24 cellular contexts compared by ENCODE assay signal in genomic region chr7:159033473-159033825, GRCh38.
A peak's percentile ranks its signal among the peaks of the same experiment; 100 is the strongest.
DNase-seq lines count a peak whose midpoint lies in the region; ATAC-seq, FAIRE-seq and TF ChIP-seq lines count a peak whose summit lies in the region.
"Had no signal": no experiment of that assay in that cellular context is flagged by ENCODE, and none has a peak within 500 bp of the region (broad histone marks: within the 10 kb centered on the region; RNA-seq: fewer than 3 reads in every experiment).

No MANE protein-coding gene starts in this region.

- H3K27me3 Mint-ChIP-seq in naive thymus-derived CD8-positive, alpha-beta T cell, result peaks cover 6 to 38% (median 18%) of the 10 kb centered on the region in 5 donors

- H3K4me1 Mint-ChIP-seq in stimulated activated effector memory CD8-positive, alpha-beta T cell treated with anti-CD3 and anti-CD28 coated beads, Interleukin-12 subunit alpha, Interleukin-12 subunit beta, amount 100 ng/mL, for 72 hours, result peaks cover 5% of the 10 kb centered on the region
- H3K4me1 Mint-ChIP-seq in naive thymus-derived CD8-positive, alpha-beta T cell, result peaks cover 2 to 11% (median 4%) of the 10 kb centered on the region in 4 donors
- H3K4me1 Mint-ChIP-seq: IgD-negative memory B cell had no signal

- TF ChIP-seq POLR2A in esophagus muscularis mucosa (IDR thresholded peaks at IDR 0.05; ENCODE audit: low read depth), result no peak

- H3K4me1 ChIP-seq in esophagus muscularis mucosa, result peaks cover 2 to 30% (median 16%) of the 10 kb centered on the region in 4 donors
- H3K4me1 ChIP-seq: BE2C had no signal

- WGBS in esophagus muscularis mucosa, result 78% methylated on average over 5 of the region's 5 CpGs

- no peak for TF ChIP-seq EP300 in esophagus muscularis mucosa (IDR thresholded peaks at IDR 0.05)

- DNase-seq in Ammon's horn (ENCODE audit: low spot score) (peak; percentile 53), esophagus muscularis mucosa (ENCODE audit: extremely low spot score) (peak; percentile 57), midbrain (lab: John Stamatoyannopoulos, UW) (peak; percentile 32), AG08395 (ENCODE audit: low spot score) (no peak), urothelium cell line (ENCODE audit: low spot score) (no peak)
- no peak for DNase-seq in stimulated activated effector memory CD8-positive, alpha-beta T cell treated with anti-CD3 and anti-CD28 coated beads, Interleukin-12 subunit alpha, Interleukin-12 subunit beta, amount 100 ng/mL, for 72 hours (ENCODE audit: low spot score in 2 of 2)
- no peak for DNase-seq in naive thymus-derived CD8-positive, alpha-beta T cell
- DNase-seq: 8988T; BE2C; C1 segment of cervical spinal cord; CD4-positive, CD25-positive, alpha-beta regulatory T cell; CD8-positive, alpha-beta memory T cell; COR-L47; DMS 273 treated with DMSO at 0.1 percent for 48 hours; GDM1; HFFc6 had no signal

- H3K27ac ChIP-seq in esophagus muscularis mucosa (replicated peaks in 1 of 4), result no peak overlapping the region

- intact Hi-C loops in esophagus muscularis mucosa (cut with DNase I), result loop anchor here (10.0 kb wide), 1 partner anchor 111 kb away; the partner anchor contains the start of gene VIPR2

- H3K4me3 Mint-ChIP-seq in stimulated activated effector memory CD8-positive, alpha-beta T cell treated with anti-CD3 and anti-CD28 coated beads, Interleukin-12 subunit alpha, Interleukin-12 subunit beta, amount 100 ng/mL, for 72 hours, result no peak overlapping the region
- no peak overlapping the region for H3K4me3 Mint-ChIP-seq in naive thymus-derived CD8-positive, alpha-beta T cell
- H3K4me3 Mint-ChIP-seq: CD4-positive, CD25-positive, alpha-beta regulatory T cell; CD8-positive, alpha-beta memory T cell; GM23338; HFFc6; IgD-negative memory B cell had no signal

- H3K36me3 ChIP-seq in esophagus muscularis mucosa, result peaks cover 0 to 34% (median 9%) of the 10 kb centered on the region in 4 donors
- H3K36me3 ChIP-seq: BE2C had no signal

- no peak for TF ChIP-seq CTCF in esophagus muscularis mucosa (IDR thresholded peaks at IDR 0.05)

- no peak for ATAC-seq in stimulated activated effector memory CD8-positive, alpha-beta T cell treated with anti-CD3 and anti-CD28 coated beads, Interleukin-12 subunit alpha, Interleukin-12 subunit beta, amount 100 ng/mL, for 72 hours
- no peak for ATAC-seq in naive thymus-derived CD8-positive, alpha-beta T cell
- ATAC-seq in GM18858 (IDR thresholded peaks at IDR 0.05; ENCODE audit: unreplicated experiment), result no peak
- ATAC-seq: GM23338, HCT116, HepG2 had no signal

- no peak overlapping the region for H3K4me3 ChIP-seq in esophagus muscularis mucosa
- H3K4me3 ChIP-seq: GM23338 had no signal

- no peaks in the 10 kb centered on the region for H3K9me3 ChIP-seq in esophagus muscularis mucosa
- H3K9me3 ChIP-seq: BE2C had no signal

- H3K36me3 Mint-ChIP-seq in stimulated activated effector memory CD8-positive, alpha-beta T cell treated with anti-CD3 and anti-CD28 coated beads, Interleukin-12 subunit alpha, Interleukin-12 subunit beta, amount 100 ng/mL, for 72 hours, result no peaks in the 10 kb centered on the region
- no peaks in the 10 kb centered on the region for H3K36me3 Mint-ChIP-seq in naive thymus-derived CD8-positive, alpha-beta T cell
- H3K36me3 Mint-ChIP-seq: CD4-positive, CD25-positive, alpha-beta regulatory T cell; CD8-positive, alpha-beta memory T cell had no signal

- H3K27ac Mint-ChIP-seq in stimulated activated effector memory CD8-positive, alpha-beta T cell treated with anti-CD3 and anti-CD28 coated beads, Interleukin-12 subunit alpha, Interleukin-12 subunit beta, amount 100 ng/mL, for 72 hours, result peak overlapping the region; percentile 43
- H3K27ac Mint-ChIP-seq in naive thymus-derived CD8-positive, alpha-beta T cell, result no peak overlapping the region
- H3K27ac Mint-ChIP-seq: CD4-positive, CD25-positive, alpha-beta regulatory T cell; GM23338; HFFc6; IgD-negative memory B cell had no signal

- no peaks in the 10 kb centered on the region for H3K9me3 Mint-ChIP-seq in stimulated activated effector memory CD8-positive, alpha-beta T cell treated with anti-CD3 and anti-CD28 coated beads, Interleukin-12 subunit alpha, Interleukin-12 subunit beta, amount 100 ng/mL, for 72 hours
- no peaks in the 10 kb centered on the region for H3K9me3 Mint-ChIP-seq in naive thymus-derived CD8-positive, alpha-beta T cell
- H3K9me3 Mint-ChIP-seq: CD8-positive, alpha-beta memory T cell; HFFc6; IgD-negative memory B cell had no signal

- POLR2A ChIA-PET in naive thymus-derived CD8-positive, alpha-beta T cell (lab: Charles Lee), result no interaction called here

- FAIRE-seq in urothelium cell line (lab: Jason Lieb, UNC), result no peak
- FAIRE-seq: GM12892, GM18507, H54, HepG2 had no signal

- H3K27me3 ChIP-seq in esophagus muscularis mucosa, result peaks cover 0 to 24% (median 0%) of the 10 kb centered on the region in 4 donors
- H3K27me3 ChIP-seq: BE2C had no signal

Comparison
In these comparisons a context has a peak if more than half of its experiments do, and no peak if none do; other contexts are left out.
1. DNase-seq: peak in Ammon's horn (single experiment), esophagus muscularis mucosa (single experiment) and midbrain (single experiment); none in stimulated activated effector memory CD8-positive, alpha-beta T cell treated with anti-CD3 and anti-CD28 coated beads, Interleukin-12 subunit alpha, Interleukin-12 subunit beta, amount 100 ng/mL, for 72 hours (0 of 2), naive thymus-derived CD8-positive, alpha-beta T cell (0 of 10), AG08395 (single experiment) and urothelium cell line (single experiment).